Comparison of ENCODE assay signal across 17 cellular contexts in genomic region chr2:58283931-58284330, GRCh38. TPM values are rescaled to one million over a fixed set of nuclear protein-coding genes. Genes with fewer than 3 reads are reported as not detected.
A peak's percentile ranks its signal among the peaks of the same experiment; 100 is the strongest.
DNase-seq lines count a peak whose midpoint lies in the region; ATAC-seq and TF ChIP-seq lines count a peak whose summit lies in the region.
"Had no signal": no experiment of that assay in that cellular context is flagged by ENCODE, and none has a peak within 500 bp of the region (broad histone marks: within the 10 kb centered on the region; RNA-seq: fewer than 3 reads in every experiment).

No MANE protein-coding gene starts in this region.

- H3K4me1 Mint-ChIP-seq in activated CD8-positive, alpha-beta T cell treated with anti-CD3 and anti-CD28 coated beads for 36 hours (ENCODE audit: low read depth): no peaks in the 10 kb centered on the region
- H3K4me1 Mint-ChIP-seq: B cell; CD4-positive, CD25-positive, alpha-beta regulatory T cell had no signal

- peaks cover 2% of the 10 kb centered on the region for H3K9me3 Mint-ChIP-seq in activated CD8-positive, alpha-beta T cell treated with anti-CD3 and anti-CD28 coated beads for 36 hours
- H3K9me3 Mint-ChIP-seq: CD4-positive, CD25-positive, alpha-beta regulatory T cell; CD8-positive, alpha-beta T cell had no signal

- no peaks in the 10 kb centered on the region for H3K36me3 Mint-ChIP-seq in activated CD8-positive, alpha-beta T cell treated with anti-CD3 and anti-CD28 coated beads for 36 hours (ENCODE audit: low read depth)
- H3K36me3 Mint-ChIP-seq: CD4-positive, CD25-positive, alpha-beta regulatory T cell; CD8-positive, alpha-beta T cell had no signal

- H3K4me3 Mint-ChIP-seq in activated CD8-positive, alpha-beta T cell treated with anti-CD3 and anti-CD28 coated beads for 36 hours: no peak overlapping the region
- H3K4me3 Mint-ChIP-seq: B cell; CD4-positive, CD25-positive, alpha-beta regulatory T cell; CD8-positive, alpha-beta T cell had no signal

- in situ Hi-C loops in SK-MEL-5 (cut with HindIII; ENCODE audit: low pct_unique_long_range_greater_than_20kb, low sequenced_read_pairs): no loop called here

- no peak for ATAC-seq in activated CD8-positive, alpha-beta T cell treated with anti-CD3 and anti-CD28 coated beads for 36 hours
- ATAC-seq: CD8-positive, alpha-beta T cell; GM12878 had no signal

- intact Hi-C loops in activated CD8-positive, alpha-beta T cell treated with anti-CD3 and anti-CD28 coated beads for 36 hours (cut with micrococcal nuclease): no loop called here

- POLR2A ChIA-PET in activated CD8-positive, alpha-beta T cell treated with anti-CD3 and anti-CD28 coated beads for 36 hours (lab: Charles Lee): no interaction called here

- TF ChIP-seq CTCF in activated CD8-positive, alpha-beta T cell treated with anti-CD3 and anti-CD28 coated beads for 36 hours (IDR thresholded peaks at IDR 0.05): no peak

- DNase-seq in COLO829 (ENCODE audit: low spot score) (peak; percentile 13), SK-MEL-5 (ENCODE audit: low read depth, low spot score) (peak; percentile 80), foreskin melanocyte (peak; percentile 66), hepatic stellate cell (ENCODE audit: low spot score) (no peak)
- no peak for DNase-seq in activated CD4-positive, alpha-beta T cell treated with anti-CD3 and anti-CD28 coated beads, Interleukin-2, amount 50 U/mL, for 48 hours
- no peak for DNase-seq in activated CD8-positive, alpha-beta T cell treated with anti-CD3 and anti-CD28 coated beads for 36 hours
- DNase-seq: CD4-positive, CD25-positive, alpha-beta regulatory T cell; CD8-positive, alpha-beta T cell; DMS 273 treated with DMSO at 0.1 percent for 48 hours; DMS79; EL; GDM1; GM23248; H7; HCEC 1CT had no signal

- no peak overlapping the region for H3K27ac Mint-ChIP-seq in activated CD8-positive, alpha-beta T cell treated with anti-CD3 and anti-CD28 coated beads for 36 hours
- H3K27ac Mint-ChIP-seq: B cell; CD4-positive, CD25-positive, alpha-beta regulatory T cell; CD8-positive, alpha-beta T cell had no signal

- H3K27me3 Mint-ChIP-seq in activated CD8-positive, alpha-beta T cell treated with anti-CD3 and anti-CD28 coated beads for 36 hours: peaks cover 8% of the 10 kb centered on the region

- CTCF ChIA-PET in activated CD8-positive, alpha-beta T cell treated with anti-CD3 and anti-CD28 coated beads for 36 hours (lab: Charles Lee): no interaction called here

RNA-seq across cellular contexts. Expression of gene FANCL, which starts 42.8 kb away (rescaled TPM):
- total RNA-seq in SK-MEL-5 (2014; rRNA removed; shearing (Covaris generic)): 86.9 and 89.1 TPM in 2 replicates
- 46.5 and 49.3 TPM in 2 replicates for polyA plus RNA-seq in SK-MEL-5 (2015; cell fraction: cytosol; rRNA removed)
- polyA plus RNA-seq in SK-MEL-5 (2015; cell fraction: nucleus; rRNA removed): 288 and 289 TPM in 2 replicates
- 10 to 100 TPM; 19.8 to 20.9 TPM for total RNA-seq in activated CD8-positive, alpha-beta T cell treated with anti-CD3 and anti-CD28 coated beads for 36 hours

Comparison
In these comparisons a context has a peak if more than half of its experiments do, and no peak if none do; other contexts are left out.
1. DNase-seq: peak in COLO829 (single experiment), SK-MEL-5 (single experiment) and foreskin melanocyte (single experiment); none in activated CD4-positive, alpha-beta T cell treated with anti-CD3 and anti-CD28 coated beads, Interleukin-2, amount 50 U/mL, for 48 hours (0 of 2), activated CD8-positive, alpha-beta T cell treated with anti-CD3 and anti-CD28 coated beads for 36 hours (single experiment) and hepatic stellate cell (single experiment).